In the genomic region with DNA sequence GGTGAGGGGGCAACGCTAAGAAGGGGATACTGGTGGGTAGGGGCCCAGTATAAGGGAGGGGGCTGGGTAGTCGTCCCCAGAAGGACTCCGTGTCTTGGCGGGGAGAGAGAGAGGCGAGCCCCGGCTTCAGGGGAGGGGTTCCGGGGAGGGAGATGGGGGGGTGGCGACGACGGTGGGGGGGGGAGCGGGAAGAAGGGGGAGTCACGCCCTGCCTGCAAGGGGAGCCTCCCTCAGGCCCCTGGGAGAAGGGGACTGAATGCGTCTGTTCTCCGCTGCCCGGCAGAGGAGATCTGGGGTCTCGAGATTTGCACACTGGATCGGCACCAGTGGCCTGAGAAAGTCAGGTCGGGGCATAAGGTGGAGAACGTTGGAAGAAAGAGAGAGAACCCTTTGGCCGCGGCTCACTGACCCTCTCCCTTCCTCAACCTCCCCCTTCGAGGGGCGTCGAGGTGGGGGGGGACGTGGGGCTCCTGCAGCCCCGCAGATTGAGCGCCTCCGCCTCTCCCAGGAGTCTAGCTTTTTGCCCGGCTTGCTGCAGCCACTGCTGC, we compare ENCODE assay signal across 9 cellular contexts. TPM values are rescaled to one million over a fixed set of nuclear protein-coding genes. Genes with fewer than 3 reads are reported as not detected.
A peak's percentile ranks its signal among the peaks of the same experiment; 100 is the strongest.
DNase-seq lines count a peak whose midpoint lies in the region; TF ChIP-seq lines count a peak whose summit lies in the region.
"Had no signal": no experiment of that assay in that cellular context is flagged by ENCODE, and none has a peak within 500 bp of the region (broad histone marks: within the 10 kb centered on the region; RNA-seq: fewer than 3 reads in every experiment).

No MANE protein-coding gene starts in this region.

- no peaks in the 10 kb centered on the region for H3K79me2 ChIP-seq in KMS-11 (ENCODE audit: insufficient read depth, low read depth)
- no peaks in the 10 kb centered on the region for H3K79me2 ChIP-seq in fibroblast of lung (ENCODE audit: control insufficient read depth, insufficient read depth, low read length)

- H3K27ac ChIP-seq in KMS-11: no peak overlapping the region
- H3K27ac ChIP-seq in fibroblast of lung (ENCODE audit: insufficient read depth, low read length): no peak overlapping the region
- H3K27ac ChIP-seq: epithelial cell of prostate had no signal

- peak overlapping the region; percentile 60 for H3K4me2 ChIP-seq in KMS-11
- peak overlapping the region; percentile 75 for H3K4me2 ChIP-seq in fibroblast of lung (ENCODE audit: extremely low read depth, insufficient read depth, low read length)
- no peak overlapping the region for H3K4me2 ChIP-seq in skeletal muscle satellite cell (ENCODE audit: low read length)

- H3K9me3 ChIP-seq in fibroblast of lung (ENCODE audit: control insufficient read depth, insufficient read depth, low read depth, low read length) (no peaks in the 10 kb centered on the region), skeletal muscle satellite cell (replicated peaks; ENCODE audit: low read length) (no peaks in the 10 kb centered on the region)

- TF ChIP-seq CTCF in KMS-11 (conservative IDR thresholded peaks at IDR 0.05; ENCODE audit: low read depth, low read length) (no peak), fibroblast of lung (conservative IDR thresholded peaks at IDR 0.05 in 1 of 2, IDR thresholded peaks at IDR 0.05 in 1 of 2; ENCODE audit: low read depth in 1 of 2, low read length in 2 of 2) (no peak)

- H3K4me1 ChIP-seq in KMS-11 (ENCODE audit: low read depth, poor library complexity, severe bottlenecking): no peaks in the 10 kb centered on the region
- no peaks in the 10 kb centered on the region for H3K4me1 ChIP-seq in fibroblast of lung (ENCODE audit: control insufficient read depth, extremely low read depth, insufficient read depth, low read length)
- H3K4me1 ChIP-seq in skeletal muscle satellite cell (ENCODE audit: control insufficient read depth, insufficient read depth, low read length): no peaks in the 10 kb centered on the region

- no peaks in the 10 kb centered on the region for H3K36me3 ChIP-seq in KMS-11 (ENCODE audit: insufficient read depth)
- no peaks in the 10 kb centered on the region for H3K36me3 ChIP-seq in fibroblast of lung (ENCODE audit: control insufficient read depth, insufficient read depth, low read length)
- no peaks in the 10 kb centered on the region for H3K36me3 ChIP-seq in skeletal muscle satellite cell (ENCODE audit: insufficient read depth, low read length)

- H2AFZ ChIP-seq in KMS-11 (ENCODE audit: low read depth) (peak overlapping the region; percentile 47; the same call in 1 of the 2 replicates), fibroblast of lung (ENCODE audit: low read length) (no peak overlapping the region)

- H3K4me3 ChIP-seq in KMS-11 (IDR thresholded peaks at IDR 0.05; ENCODE audit: insufficient read depth, low read depth, low read length): no peak overlapping the region
- H3K4me3 ChIP-seq in fibroblast of lung (replicated peaks in 1 of 4; ENCODE audit: control extremely low read depth in 1 of 4, insufficient read depth in 1 of 4, low read depth in 3 of 4, low read length in 4 of 4): peak overlapping the region; percentile 40 to 72 (median 56)
- peak overlapping the region; percentile 70 for H3K4me3 ChIP-seq in skeletal muscle satellite cell (ENCODE audit: low read length)

- H3K27me3 ChIP-seq in KMS-11 (ENCODE audit: insufficient read depth, low read depth): 0 out of 2 replicates have a peak, but pooled peaks cover 4% of the 10 kb centered on the region
- no peaks in the 10 kb centered on the region for H3K27me3 ChIP-seq in fibroblast of lung (ENCODE audit: control insufficient read depth, insufficient read depth, low read length)
- H3K27me3 ChIP-seq in skeletal muscle satellite cell (ENCODE audit: control insufficient read depth, insufficient read depth, low read length): no peaks in the 10 kb centered on the region

- DNase-seq in NCI-H748 (lab: John Stamatoyannopoulos, UW; ENCODE audit: unreplicated experiment): peak; percentile 35
- no peak for DNase-seq in NCI-H748 treated with DMSO at 0.1 percent for 48 hours (lab: John Stamatoyannopoulos, UW)
- DNase-seq in fibroblast of lung (ENCODE audit: low read depth in 2 of 2): no peak
- no peak for DNase-seq in DMS 273 (lab: John Stamatoyannopoulos, UW; ENCODE audit: unreplicated experiment)
- no peak for DNase-seq in kidney glomerular epithelial cell (lab: John Stamatoyannopoulos, UW)
- no peak for DNase-seq in NCI-H2081 treated with DMSO at 0.1 percent for 48 hours (lab: John Stamatoyannopoulos, UW)

- H3K9ac ChIP-seq in KMS-11 (no peak overlapping the region), fibroblast of lung (ENCODE audit: insufficient read depth, low read length) (no peak overlapping the region), skeletal muscle satellite cell (ENCODE audit: low read depth, low read length) (no peak overlapping the region)

- no peaks in the 10 kb centered on the region for H4K20me1 ChIP-seq in KMS-11 (ENCODE audit: insufficient read depth)
- no peaks in the 10 kb centered on the region for H4K20me1 ChIP-seq in fibroblast of lung (ENCODE audit: control insufficient read depth, extremely low read depth, insufficient read depth, low read length)

RNA-seq across cellular contexts. Expression of gene BCORL1, which starts 0.6 kb away (rescaled TPM):
- 1.3 and 2.8 TPM in 2 replicates for total RNA-seq in fibroblast of lung
- 1.1 and 1.3 TPM in 2 replicates for polyA plus RNA-seq in fibroblast of lung
- 4.6 and 5.5 TPM in 2 replicates for polyA plus RNA-seq in fibroblast of lung (2012)
- polyA minus RNA-seq in fibroblast of lung (ENCODE audit: low replicate concordance): 10.1 and 12.1 TPM in 2 replicates
- 2.0 TPM in 2 replicates for total RNA-seq in skeletal muscle satellite cell (2012; rRNA removed)
